Comparison of ENCODE assay signal across 16 cellular contexts in the genomic region with DNA sequence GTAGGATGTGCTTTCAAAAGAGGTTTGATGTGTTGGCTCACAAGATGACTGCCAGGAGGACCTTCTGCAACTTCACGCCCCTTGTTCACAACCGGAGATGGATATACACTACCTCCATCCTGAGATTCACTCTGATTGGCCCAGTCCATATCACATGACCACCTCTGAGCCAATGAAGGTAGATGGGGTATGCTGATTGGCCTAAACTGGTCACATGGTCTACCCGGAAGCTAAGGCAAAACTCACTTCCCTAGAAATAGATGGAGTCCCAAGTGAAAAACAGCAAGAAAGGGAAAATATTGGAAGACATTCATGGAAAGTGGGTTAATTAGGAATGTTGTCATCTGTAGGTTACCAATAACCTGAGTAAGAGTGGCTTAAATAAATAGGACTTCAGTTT.
"Had no signal": no experiment of that assay in that cellular context is flagged by ENCODE, and none has a peak within 500 bp of the region (broad histone marks: within the 10 kb centered on the region; RNA-seq: fewer than 3 reads in every experiment).

No MANE protein-coding gene starts in this region.

- H3K27me3 ChIP-seq: colonic mucosa, ovary had no signal

- H3K9me3 ChIP-seq: colonic mucosa, lower lobe of right lung, ovary had no signal

- H3K36me3 ChIP-seq: colonic mucosa, lower lobe of right lung, ovary had no signal

- ATAC-seq: activated CD4-positive, CD25-positive, alpha-beta regulatory T cell treated with anti-CD3 and anti-CD28 coated beads, Interleukin-2, amount 50 U/mL, for 24 hours; activated CD8-positive, alpha-beta memory T cell treated with anti-CD3 and anti-CD28 coated beads, Interleukin-2, amount 10 ng/mL, durations not matched to agents 7 days and 5 days; esophagus mucosa; left colon; lower lobe of right lung had no signal

- H3K4me3 ChIP-seq: colonic mucosa, lower lobe of right lung, ovary had no signal

- FAIRE-seq: endometrium, islet of Langerhans, urothelium cell line had no signal

- H3K4me1 ChIP-seq: colonic mucosa, lower lobe of right lung had no signal

- DNase-seq: activated CD8-positive, alpha-beta memory T cell treated with anti-CD3 and anti-CD28 coated beads, Interleukin-2, amount 10 ng/mL, durations not matched to agents 7 days and 5 days; activated gamma-delta T cell treated with Interleukin-2 at 50 U/mL for 16 hours; activated T-cell treated with anti-CD3 and anti-CD28 coated beads, Interleukin-2, amount 50 U/mL, for 24 hours; amygdala; central memory CD4-positive, alpha-beta T cell; colonic mucosa; left colon; lower lobe of right lung; naive B cell; ovary; stimulated activated CD4-positive, alpha-beta T cell treated with anti-CD3 and anti-CD28 coated beads, Interleukin-1b, Interleukin-23, amount 100 ng/mL, for 48 hours had no signal

- H3K27ac ChIP-seq: colonic mucosa, lower lobe of right lung, ovary had no signal
